11 cellular contexts compared by ENCODE assay signal in genomic region chr2:112630268-112630667, GRCh38. TPM values are rescaled to one million over a fixed set of nuclear protein-coding genes. Genes with fewer than 3 reads are reported as not detected.
DNase-seq lines count a peak whose midpoint lies in the region; ATAC-seq and TF ChIP-seq lines count a peak whose summit lies in the region.
"Had no signal": no experiment of that assay in that cellular context is flagged by ENCODE, and none has a peak within 500 bp of the region (broad histone marks: within the 10 kb centered on the region; RNA-seq: fewer than 3 reads in every experiment).

No MANE protein-coding gene starts in this region.

- DNase-seq in activated T-cell treated with anti-CD3 and anti-CD28 coated beads, Interleukin-2, amount 50 U/mL, for 4 hours, result no peak
- no peak for DNase-seq in activated T-cell treated with anti-CD3 and anti-CD28 coated beads for 4 hours
- DNase-seq in SK-N-MC (ENCODE audit: low read depth, low spot score), result no peak
- DNase-seq in esophagus muscularis mucosa (ENCODE audit: extremely low spot score), result peak; percentile 47
- no peak for DNase-seq in OCI-M1 (lab: John Stamatoyannopoulos, UW)
- DNase-seq in ecto neural progenitor cell (ENCODE audit: low spot score), result no peak
- no peak for DNase-seq in hypothalamus (lab: John Stamatoyannopoulos, UW)
- DNase-seq: NCI-H1436 treated with DMSO at 0.1 percent for 48 hours, T1000 had no signal

- no peaks in the 10 kb centered on the region for H3K36me3 ChIP-seq in SK-N-MC (ENCODE audit: insufficient read depth, low read length)
- no peaks in the 10 kb centered on the region for H3K36me3 ChIP-seq in esophagus muscularis mucosa
- H3K36me3 ChIP-seq in thymus (ENCODE audit: control insufficient read depth, insufficient read depth), result no peaks in the 10 kb centered on the region
- H3K36me3 ChIP-seq: tibial artery had no signal

- H3K4me1 ChIP-seq in esophagus muscularis mucosa, result peaks cover 18 to 35% (median 27%) of the 10 kb centered on the region in 4 donors
- peaks cover 23% of the 10 kb centered on the region for H3K4me1 ChIP-seq in thymus (ENCODE audit: control insufficient read depth, insufficient read depth, low read length)

- intact Hi-C loops in esophagus muscularis mucosa (cut with DNase I), result no loop called here

- ATAC-seq in activated T-cell treated with anti-CD3 and anti-CD28 coated beads, Interleukin-2, amount 50 U/mL, for 4 hours, result no peak

- H3K4me3 Mint-ChIP-seq in activated T-cell treated with anti-CD3 and anti-CD28 coated beads, Interleukin-2, amount 50 U/mL, for 4 hours, result peak overlapping the region; percentile 56

- WGBS in esophagus muscularis mucosa, result 68% methylated on average over 4 of the region's 4 CpGs
- WGBS in thymus, result 72% methylated on average over 4 of the region's 4 CpGs

- H3K4me1 Mint-ChIP-seq in activated T-cell treated with anti-CD3 and anti-CD28 coated beads, Interleukin-2, amount 50 U/mL, for 4 hours (ENCODE audit: low read depth), result peaks cover 87% of the 10 kb centered on the region

- TF ChIP-seq POLR2A in esophagus muscularis mucosa (IDR thresholded peaks at IDR 0.05; ENCODE audit: low read depth), result no peak

- H3K9me3 ChIP-seq in SK-N-MC (ENCODE audit: low read depth, low read length) (no peaks in the 10 kb centered on the region), esophagus muscularis mucosa (no peaks in the 10 kb centered on the region), thymus (ENCODE audit: control insufficient read depth) (no peaks in the 10 kb centered on the region)
- H3K9me3 ChIP-seq: tibial artery had no signal

- H3K27me3 ChIP-seq in esophagus muscularis mucosa, result no peaks in the 10 kb centered on the region
- H3K27me3 ChIP-seq in thymus (ENCODE audit: control insufficient read depth, insufficient read depth), result no peaks in the 10 kb centered on the region

- no peaks in the 10 kb centered on the region for H3K36me3 Mint-ChIP-seq in activated T-cell treated with anti-CD3 and anti-CD28 coated beads, Interleukin-2, amount 50 U/mL, for 4 hours (ENCODE audit: insufficient read depth)

- no peaks in the 10 kb centered on the region for H3K9me3 Mint-ChIP-seq in activated T-cell treated with anti-CD3 and anti-CD28 coated beads, Interleukin-2, amount 50 U/mL, for 4 hours

- peak overlapping the region; percentile 16 for H3K9ac ChIP-seq in SK-N-MC (ENCODE audit: insufficient read length)

- 0 out of 2 replicates have a peak overlapping the region, but pooled peaks have one; percentile 2 for H3K4me3 ChIP-seq in SK-N-MC
- no peak overlapping the region for H3K4me3 ChIP-seq in esophagus muscularis mucosa
- H3K4me3 ChIP-seq in thymus (ENCODE audit: low read length), result no peak overlapping the region
- H3K4me3 ChIP-seq: tibial artery had no signal

- TF ChIP-seq CTCF in esophagus muscularis mucosa (IDR thresholded peaks at IDR 0.05), result no peak

- no peaks in the 10 kb centered on the region for H3K27me3 Mint-ChIP-seq in activated T-cell treated with anti-CD3 and anti-CD28 coated beads, Interleukin-2, amount 50 U/mL, for 4 hours (ENCODE audit: low read depth)

- H3K27ac ChIP-seq in SK-N-MC (no peak overlapping the region), esophagus muscularis mucosa (replicated peaks in 1 of 4) (no peak overlapping the region), thymus (ENCODE audit: low read depth) (peak overlapping the region; percentile 47)

- TF ChIP-seq EP300 in esophagus muscularis mucosa (IDR thresholded peaks at IDR 0.05), result no peak

RNA-seq across cellular contexts. Expression of gene SLC20A1, which starts 15.5 kb away (rescaled TPM):
- 10 to 100 TPM; 68.2 to 79.7 (median 71.6) TPM for total RNA-seq in activated T-cell treated with anti-CD3 and anti-CD28 coated beads, Interleukin-2, amount 50 U/mL, for 4 hours
- 10 to 100 TPM; 12.0 to 34.1 (median 14.9) TPM for total RNA-seq in esophagus muscularis mucosa
- polyA plus RNA-seq in thymus, result 47.0 TPM

RNA-seq across cellular contexts. Expression of gene CHCHD5, which starts 45.9 kb away (rescaled TPM):
- total RNA-seq in activated T-cell treated with anti-CD3 and anti-CD28 coated beads, Interleukin-2, amount 50 U/mL, for 4 hours, result 10 to 100 TPM; 35.2 to 45.9 (median 45.4) TPM
- total RNA-seq in esophagus muscularis mucosa, result 10 to 100 TPM; 12.0 to 21.9 (median 16.1) TPM
- 37.2 TPM for polyA plus RNA-seq in thymus
